Comparison of ENCODE assay signal across 8 cellular contexts in genomic region chr1:161440312-161440894, GRCh38.
DNase-seq lines count a peak whose midpoint lies in the region; ATAC-seq and TF ChIP-seq lines count a peak whose summit lies in the region.

No MANE protein-coding gene starts in this region.

- H4K5ac ChIP-seq in IMR-90 (ENCODE audit: low read depth, low read length) = no peak overlapping the region

- H3K27ac ChIP-seq in IMR-90 (ENCODE audit: insufficient read depth, low read length) (no peak overlapping the region), ovary (no peak overlapping the region)

- H4K20me1 ChIP-seq in IMR-90 (ENCODE audit: insufficient read depth, low read length) = peaks cover 4% of the 10 kb centered on the region; the same call in 1 of the 2 replicates

- H3K36me3 ChIP-seq in IMR-90 (ENCODE audit: control insufficient read depth, insufficient read depth, low read length) = no peaks in the 10 kb centered on the region
- H3K36me3 ChIP-seq in ovary = no peaks in the 10 kb centered on the region

- no peak overlapping the region for H2BK120ac ChIP-seq in IMR-90 (ENCODE audit: low read depth, low read length)

- H3K18ac ChIP-seq in IMR-90 (ENCODE audit: low read depth, low read length) = no peak overlapping the region

- no peak overlapping the region for H2BK20ac ChIP-seq in IMR-90 (ENCODE audit: low read depth, low read length)

- 1% methylated on average over 19 of the region's 61 CpGs; no CpG with 5 or more reads in 1 of the 2 experiments for WGBS in IMR-90 (ENCODE audit: extremely low coverage in 2 of 2, insufficient read length in 1 of 2), 2 experiments
- WGBS in ovary, 3 donors = 0 to 6% (median 0%) methylated on average over 19 to 50 of the region's 61 CpGs

- no peak overlapping the region for H4K91ac ChIP-seq in IMR-90 (ENCODE audit: insufficient read depth, low read depth, low read length)

- H3K23ac ChIP-seq in IMR-90 (ENCODE audit: low read depth, low read length) = no peak overlapping the region

- no peaks in the 10 kb centered on the region for H3K9me3 ChIP-seq in IMR-90 (ENCODE audit: control insufficient read depth, insufficient read depth, low read length)
- peaks cover 0 to 7% of the 10 kb centered on the region in 2 donors for H3K9me3 ChIP-seq in ovary

- no peak overlapping the region for H2AK9ac ChIP-seq in IMR-90 (replicated peaks; ENCODE audit: low read depth, low read length, poor library complexity)

- peak; percentile 53 for DNase-seq in IMR-90
- DNase-seq in activated T-cell treated with anti-CD3 and anti-CD28 coated beads for 1 hour (ENCODE audit: low read depth) = peak; percentile 41
- peak; percentile 32 for DNase-seq in fibroblast of villous mesenchyme (ENCODE audit: low read depth)
- DNase-seq in ovary = peak; percentile 29 to 58 (median 45)
- DNase-seq in KG1 (lab: John Stamatoyannopoulos, UW) = no peak
- DNase-seq in NCI-H2107 treated with DMSO at 0.1 percent for 48 hours (lab: John Stamatoyannopoulos, UW; ENCODE audit: unreplicated experiment) = no peak

- H3K56ac ChIP-seq in IMR-90 (ENCODE audit: extremely low read depth, insufficient read depth, low read length) = no peak overlapping the region

- H3K4me3 ChIP-seq in IMR-90 (ENCODE audit: insufficient read depth, low read depth, low read length) (peak overlapping the region; percentile 48), fibroblast of villous mesenchyme (ENCODE audit: low read depth, low read length) (peak overlapping the region; percentile 60), ovary (peak overlapping the region; percentile 45)

- H3K4me1 ChIP-seq in IMR-90 (ENCODE audit: control insufficient read depth, insufficient read depth, low read length) (no peaks in the 10 kb centered on the region), ovary (ENCODE audit: insufficient read depth) (peaks cover 2% of the 10 kb centered on the region)

- dilution Hi-C loops in IMR-90 (cut with HindIII; ENCODE audit: low sequenced_read_pairs, unreplicated experiment) = no loop called here

- H3K4ac ChIP-seq in IMR-90 (ENCODE audit: low read depth, low read length) = no peak overlapping the region

- H2BK5ac ChIP-seq in IMR-90 (ENCODE audit: low read depth, low read length, poor library complexity, severe bottlenecking) = no peak overlapping the region

- H2AFZ ChIP-seq in IMR-90 (replicated peaks; ENCODE audit: low read length, poor library complexity) = peak overlapping the region; percentile 80

- intact Hi-C loops in IMR-90 (cut with micrococcal nuclease) (no loop called here), ovary (cut with DNase I) (no loop called here)

- H3K9me1 ChIP-seq in IMR-90 (ENCODE audit: insufficient read depth, low read length) = peaks cover 3% of the 10 kb centered on the region; the same call in 1 of the 2 replicates

- BruUV-seq in IMR-90 (replicated peaks; lab: Mats Ljungman, UMichigan) = no TSS peak

- no peak for TF ChIP-seq RAD21 in IMR-90 (IDR thresholded peaks at IDR 0.05; ENCODE audit: low read length)

- in situ Hi-C loops in IMR-90 (cut with MboI; ENCODE audit: low sequenced_read_pairs) = no loop called here

- no peak overlapping the region for H3K14ac ChIP-seq in IMR-90 (replicated peaks; ENCODE audit: low read depth, low read length)

- H3K4me2 ChIP-seq in IMR-90 (ENCODE audit: low read depth, low read length) = peak overlapping the region; percentile 5; the same call in 1 of the 2 replicates

- no peaks in the 10 kb centered on the region for H3K79me1 ChIP-seq in IMR-90 (ENCODE audit: low read depth in 1 of 2, low read length in 2 of 2)

- no peak overlapping the region for H4K8ac ChIP-seq in IMR-90 (ENCODE audit: low read depth in 2 of 2, low read length in 2 of 2)

- no peak overlapping the region for H2BK15ac ChIP-seq in IMR-90 (ENCODE audit: low read depth, low read length)

- H3K27me3 ChIP-seq in IMR-90 (ENCODE audit: control insufficient read depth, insufficient read depth, low read length) (no peaks in the 10 kb centered on the region; the same call in none of the 2 replicates), ovary (no peaks in the 10 kb centered on the region)

- no peak for TF ChIP-seq EP300 in ovary (IDR thresholded peaks at IDR 0.05)

- peak; percentile 64 for TF ChIP-seq CTCF in GM12873 (IDR thresholded peaks at IDR 0.05; ENCODE audit: insufficient read depth, low read depth, low read length, missing control alignments)
- TF ChIP-seq CTCF in IMR-90 (conservative IDR thresholded peaks at IDR 0.05; ENCODE audit: low read depth, low read length) = peak; percentile 59
- peak; percentile 58 for TF ChIP-seq CTCF in fibroblast of villous mesenchyme (IDR thresholded peaks at IDR 0.05; ENCODE audit: insufficient read depth, low read depth, low read length)
- TF ChIP-seq CTCF in ovary (IDR thresholded peaks at IDR 0.05) = peak in 2 of 3 donors; percentile 29 to 34

- TF ChIP-seq POLR2A in IMR-90 (IDR thresholded peaks at IDR 0.05; ENCODE audit: low read depth, low read length) = no peak
- no peak for TF ChIP-seq POLR2A in ovary (IDR thresholded peaks at IDR 0.05)

- H3K9ac ChIP-seq in IMR-90 (ENCODE audit: low read depth, low read length) = no peak overlapping the region

- H2AK5ac ChIP-seq in IMR-90 (ENCODE audit: low read depth, low read length) = no peak overlapping the region

- POLR2A ChIA-PET in IMR-90 (lab: Charles Lee; ENCODE audit: unreplicated experiment) = no interaction called here

- CTCF ChIA-PET in IMR-90 (lab: Yijun Ruan, JAX) = interaction anchor here (0.6 to 1.5 kb wide), 5 partner anchors 9 to 321 kb away, joined by 3 to 4 read pairs (median 3); no protein-coding TSS in a partner anchor

- ATAC-seq in IMR-90 (ENCODE audit: low read depth) (peak; percentile 89), GM18870 (IDR thresholded peaks at IDR 0.05; ENCODE audit: unreplicated experiment) (no peak)

TF ChIP-seq in IMR-90, 13 proteins besides CTCF, POLR2A, EP300 and RAD21:
- TF ChIP-seq, protein P1, sequence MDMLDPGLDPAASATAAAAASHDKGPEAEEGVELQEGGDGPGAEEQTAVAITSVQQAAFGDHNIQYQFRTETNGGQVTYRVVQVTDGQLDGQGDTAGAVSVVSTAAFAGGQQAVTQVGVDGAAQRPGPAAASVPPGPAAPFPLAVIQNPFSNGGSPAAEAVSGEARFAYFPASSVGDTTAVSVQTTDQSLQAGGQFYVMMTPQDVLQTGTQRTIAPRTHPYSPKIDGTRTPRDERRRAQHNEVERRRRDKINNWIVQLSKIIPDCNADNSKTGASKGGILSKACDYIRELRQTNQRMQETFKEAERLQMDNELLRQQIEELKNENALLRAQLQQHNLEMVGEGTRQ (IDR thresholded peaks at IDR 0.05; ENCODE audit: low read depth, low read length) = no peak
- peak; percentile 79; the same call in 1 of the 2 replicates for TF ChIP-seq MAZ (IDR thresholded peaks at IDR 0.05; ENCODE audit: borderline replicate concordance, low read depth, low read length)

Comparison
In these comparisons a context has a peak if more than half of its experiments do, and no peak if none do; other contexts are left out.
1. DNase-seq: peak in IMR-90 (single experiment), activated T-cell treated with anti-CD3 and anti-CD28 coated beads for 1 hour (single experiment), fibroblast of villous mesenchyme (single experiment) and ovary (5 of 5); none in KG1 (single experiment) and NCI-H2107 treated with DMSO at 0.1 percent for 48 hours (single experiment).
2. Peak in every context shown above with its lines, with median percentiles within 50 percentile points of each other: CTCF ChIP-seq and H3K4me3 ChIP-seq.